Comparison of ENCODE assay signal across 8 cellular contexts in the genomic region with DNA sequence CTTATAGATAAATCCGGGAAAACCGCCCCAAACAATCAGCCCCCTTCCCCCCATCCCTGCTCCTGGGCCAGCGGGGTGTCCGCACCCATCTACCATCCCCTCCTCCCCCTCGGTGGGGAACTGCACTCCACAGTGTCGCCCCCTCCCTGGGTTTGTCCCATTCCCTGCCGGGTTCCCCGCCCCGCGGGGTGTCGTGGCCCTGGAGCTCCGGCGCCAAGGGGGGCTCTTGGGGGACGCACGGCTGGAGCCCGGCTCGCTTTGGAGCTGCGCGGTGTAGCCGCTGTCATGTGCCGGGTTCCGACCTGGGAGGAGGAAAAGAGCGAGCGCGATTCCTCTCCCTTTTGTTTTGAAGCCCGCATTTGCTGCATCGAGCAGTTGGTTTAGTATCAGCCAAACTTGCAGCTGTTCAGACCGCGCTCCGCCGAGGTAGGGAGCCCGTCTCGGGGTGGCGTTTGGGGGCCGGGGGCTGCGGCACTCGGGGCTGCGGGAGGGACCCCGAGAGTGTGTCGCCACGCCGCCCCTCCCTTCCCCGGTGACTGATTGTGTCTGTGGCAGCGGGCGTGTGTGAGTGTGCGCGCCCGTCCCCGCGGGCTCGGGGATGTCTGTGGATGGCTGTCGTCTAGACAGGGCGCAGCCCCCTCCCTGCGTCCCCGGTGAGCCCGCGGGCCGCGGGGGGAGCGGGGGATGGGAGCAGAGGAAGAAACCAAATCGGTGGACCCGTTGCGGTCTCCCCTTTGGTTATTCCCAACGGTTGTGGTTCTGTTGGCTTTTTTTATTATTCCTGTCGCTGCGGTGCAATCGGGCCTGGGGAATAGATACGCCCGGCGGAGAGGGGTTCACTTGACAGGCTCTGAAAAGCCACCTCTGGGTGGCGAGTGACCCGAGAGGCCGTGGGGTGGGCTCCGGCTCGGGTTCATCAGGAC. TPM values are rescaled to one million over a fixed set of nuclear protein-coding genes. Genes with fewer than 3 reads are reported as not detected.
DNase-seq lines count a peak whose midpoint lies in the region; ATAC-seq, FAIRE-seq and TF ChIP-seq lines count a peak whose summit lies in the region.

No MANE protein-coding gene starts in this region.

- TSS peak; percentile 45 for BruUV-seq in PC-9 (replicated peaks; lab: Mats Ljungman, UMichigan)

- in situ Hi-C loops in ACHN (cut with HindIII; ENCODE audit: low pct_ligation_motif_present, low pct_unique_long_range_greater_than_20kb, low sequenced_read_pairs), result no loop called here

- intact Hi-C loops in PC-9 (cut with micrococcal nuclease; ENCODE audit: unreplicated experiment), result loop anchor here (1.0 to 2.0 kb wide), 2 partner anchors 51 to 123 kb away; no protein-coding TSS in a partner anchor

- peak; percentile 20 for ATAC-seq in GM23338
- ATAC-seq in gastroesophageal sphincter, result peak; percentile 40
- ATAC-seq in GM21447 (IDR thresholded peaks at IDR 0.05; ENCODE audit: unreplicated experiment), result no peak

- POLR2A ChIA-PET in PC-9 (lab: Charles Lee; ENCODE audit: unreplicated experiment), result no interaction called here

- TF ChIP-seq EP300 in gastroesophageal sphincter (IDR thresholded peaks at IDR 0.05), result no peak

- DNase-seq in ACHN (peak; percentile 48), GM23338 (ENCODE audit: low spot score) (peak; percentile 75), PC-9 (no peak), neural crest cell (ENCODE audit: low read depth, low spot score) (peak; percentile 52), urothelium cell line (ENCODE audit: low spot score) (peak; percentile 15)

- TF ChIP-seq CTCF in GM23338 (conservative IDR thresholded peaks at IDR 0.05; ENCODE audit: low read depth in 2 of 2) (no peak), PC-9 (conservative IDR thresholded peaks at IDR 0.05) (no peak), gastroesophageal sphincter (IDR thresholded peaks at IDR 0.05) (no peak), neural crest cell (conservative IDR thresholded peaks at IDR 0.05) (no peak)

- peaks cover 25% of the 10 kb centered on the region for H3K79me2 ChIP-seq in GM23338 (replicated peaks; ENCODE audit: insufficient read depth)
- peaks cover 20% of the 10 kb centered on the region for H3K79me2 ChIP-seq in PC-9 (ENCODE audit: low read depth)

- WGBS in gastroesophageal sphincter (ENCODE audit: low coverage in 1 of 2), 2 donors, result 0 to 2% methylated on average over 3 to 16 of the region's 75 CpGs

- H3K4me3 Mint-ChIP-seq in GM23338, result peak overlapping the region; percentile 82
- peak overlapping the region; percentile 86 for H3K4me3 Mint-ChIP-seq in activated naive CD4-positive, alpha-beta T cell treated with anti-CD3 and anti-CD28 coated beads, Interleukin-2, amount 50 U/mL, for 24 hours
- peak overlapping the region; percentile 98 for H3K4me3 Mint-ChIP-seq in neural crest cell

- H3K27me3 Mint-ChIP-seq in GM23338 (ENCODE audit: insufficient read depth, low read depth, poor library complexity) (peaks cover 24% of the 10 kb centered on the region), neural crest cell (ENCODE audit: low read depth) (no peaks in the 10 kb centered on the region)
- H3K27me3 Mint-ChIP-seq in activated naive CD4-positive, alpha-beta T cell treated with anti-CD3 and anti-CD28 coated beads, Interleukin-2, amount 50 U/mL, for 24 hours, result peaks cover 11% of the 10 kb centered on the region

- no peak for TF ChIP-seq POLR2A in gastroesophageal sphincter (IDR thresholded peaks at IDR 0.05)

- peaks cover 15% of the 10 kb centered on the region for H4K20me1 ChIP-seq in GM23338 (replicated peaks; ENCODE audit: insufficient read depth)
- no peaks in the 10 kb centered on the region for H4K20me1 ChIP-seq in PC-9 (ENCODE audit: insufficient read depth)

- peaks cover 4% of the 10 kb centered on the region; the same call in 1 of the 3 replicates for H3K36me3 Mint-ChIP-seq in GM23338 (ENCODE audit: low read depth)
- peaks cover 1% of the 10 kb centered on the region for H3K36me3 Mint-ChIP-seq in activated naive CD4-positive, alpha-beta T cell treated with anti-CD3 and anti-CD28 coated beads, Interleukin-2, amount 50 U/mL, for 24 hours
- H3K36me3 Mint-ChIP-seq in neural crest cell (ENCODE audit: low read depth), result no peaks in the 10 kb centered on the region

- no peaks in the 10 kb centered on the region for H3K36me3 ChIP-seq in GM23338 (ENCODE audit: insufficient read depth)
- H3K36me3 ChIP-seq in PC-9 (ENCODE audit: low read depth), result no peaks in the 10 kb centered on the region
- no peaks in the 10 kb centered on the region for H3K36me3 ChIP-seq in gastroesophageal sphincter

- H3K9me3 Mint-ChIP-seq in GM23338 (no peaks in the 10 kb centered on the region; the same call in 2 of the 3 replicates), neural crest cell (no peaks in the 10 kb centered on the region)
- H3K9me3 Mint-ChIP-seq in activated naive CD4-positive, alpha-beta T cell treated with anti-CD3 and anti-CD28 coated beads, Interleukin-2, amount 50 U/mL, for 24 hours, result no peaks in the 10 kb centered on the region

- H3K4me2 ChIP-seq in GM23338, result peak overlapping the region; percentile 98
- peak overlapping the region; percentile 99 for H3K4me2 ChIP-seq in PC-9

- peaks cover 24% of the 10 kb centered on the region for H3K27me3 ChIP-seq in GM23338 (ENCODE audit: insufficient read depth)
- H3K27me3 ChIP-seq in PC-9 (ENCODE audit: insufficient read depth, low read depth), result no peaks in the 10 kb centered on the region
- H3K27me3 ChIP-seq in gastroesophageal sphincter, result no peaks in the 10 kb centered on the region

- peak overlapping the region; percentile 84 for H2AFZ ChIP-seq in GM23338
- peak overlapping the region; percentile 94 for H2AFZ ChIP-seq in PC-9

- FAIRE-seq in urothelium cell line (lab: Jason Lieb, UNC), result no peak

- H3K9me2 ChIP-seq in GM23338 (ENCODE audit: insufficient read depth), result peaks cover 5% of the 10 kb centered on the region; the same call in 1 of the 2 replicates
- H3K9me2 ChIP-seq in PC-9 (ENCODE audit: insufficient read depth), result no peaks in the 10 kb centered on the region

- CTCF ChIA-PET in PC-9 (lab: Charles Lee), result no interaction called here

- H3K9me3 ChIP-seq in PC-9 (ENCODE audit: insufficient read depth, low read depth), result no peaks in the 10 kb centered on the region
- no peaks in the 10 kb centered on the region for H3K9me3 ChIP-seq in gastroesophageal sphincter

- H3K4me3 ChIP-seq in GM23338, result peak overlapping the region; percentile 94
- peak overlapping the region; percentile 97 for H3K4me3 ChIP-seq in PC-9
- H3K4me3 ChIP-seq in gastroesophageal sphincter, result peak overlapping the region; percentile 78 to 80

- H3K4me1 Mint-ChIP-seq in GM23338 (peaks cover 42% of the 10 kb centered on the region), neural crest cell (peaks cover 27% of the 10 kb centered on the region)
- no peaks in the 10 kb centered on the region for H3K4me1 Mint-ChIP-seq in activated naive CD4-positive, alpha-beta T cell treated with anti-CD3 and anti-CD28 coated beads, Interleukin-2, amount 50 U/mL, for 24 hours

- H3K27ac Mint-ChIP-seq in GM23338 (no peak overlapping the region), neural crest cell (ENCODE audit: unreplicated experiment) (no peak overlapping the region)
- H3K27ac Mint-ChIP-seq in activated naive CD4-positive, alpha-beta T cell treated with anti-CD3 and anti-CD28 coated beads, Interleukin-2, amount 50 U/mL, for 24 hours, result no peak overlapping the region

- peaks cover 40% of the 10 kb centered on the region for H3K4me1 ChIP-seq in GM23338 (ENCODE audit: insufficient read depth)
- peaks cover 34% of the 10 kb centered on the region for H3K4me1 ChIP-seq in PC-9 (replicated peaks; ENCODE audit: insufficient read depth)
- H3K4me1 ChIP-seq in gastroesophageal sphincter, result peaks cover 0 to 42% (median 4%) of the 10 kb centered on the region in 3 donors

- H3K27ac ChIP-seq in GM23338 (ENCODE audit: low read depth), result no peak overlapping the region
- H3K27ac ChIP-seq in PC-9, result no peak overlapping the region
- H3K27ac ChIP-seq in gastroesophageal sphincter, result peak overlapping the region; percentile 83 to 97 (median 96)

- H3F3A ChIP-seq in GM23338 (replicated peaks; ENCODE audit: low read depth) (peaks cover 26% of the 10 kb centered on the region), PC-9 (ENCODE audit: insufficient read depth, low read depth) (peaks cover 25% of the 10 kb centered on the region)

TF ChIP-seq in GM23338, 12 proteins besides CTCF, POLR2A, EP300 and RAD21 (continues in another document):
- TF ChIP-seq ZNF331 (CRISPR knock-in tag; IDR thresholded peaks at IDR 0.05; ENCODE audit: low read depth) (no peak), STAT1 (IDR thresholded peaks at IDR 0.05; ENCODE audit: unreplicated experiment) (no peak), CREB1 (CRISPR knock-in tag; IDR thresholded peaks at IDR 0.05; ENCODE audit: low read depth) (0 out of 2 replicates have a peak, but pooled peaks have one; percentile 19), NANOG (IDR thresholded peaks at IDR 0.05; ENCODE audit: borderline replicate concordance) (no peak), POLR2AphosphoS5 (IDR thresholded peaks at IDR 0.05; ENCODE audit: low read depth) (no peak)
- TF ChIP-seq, protein P1, sequence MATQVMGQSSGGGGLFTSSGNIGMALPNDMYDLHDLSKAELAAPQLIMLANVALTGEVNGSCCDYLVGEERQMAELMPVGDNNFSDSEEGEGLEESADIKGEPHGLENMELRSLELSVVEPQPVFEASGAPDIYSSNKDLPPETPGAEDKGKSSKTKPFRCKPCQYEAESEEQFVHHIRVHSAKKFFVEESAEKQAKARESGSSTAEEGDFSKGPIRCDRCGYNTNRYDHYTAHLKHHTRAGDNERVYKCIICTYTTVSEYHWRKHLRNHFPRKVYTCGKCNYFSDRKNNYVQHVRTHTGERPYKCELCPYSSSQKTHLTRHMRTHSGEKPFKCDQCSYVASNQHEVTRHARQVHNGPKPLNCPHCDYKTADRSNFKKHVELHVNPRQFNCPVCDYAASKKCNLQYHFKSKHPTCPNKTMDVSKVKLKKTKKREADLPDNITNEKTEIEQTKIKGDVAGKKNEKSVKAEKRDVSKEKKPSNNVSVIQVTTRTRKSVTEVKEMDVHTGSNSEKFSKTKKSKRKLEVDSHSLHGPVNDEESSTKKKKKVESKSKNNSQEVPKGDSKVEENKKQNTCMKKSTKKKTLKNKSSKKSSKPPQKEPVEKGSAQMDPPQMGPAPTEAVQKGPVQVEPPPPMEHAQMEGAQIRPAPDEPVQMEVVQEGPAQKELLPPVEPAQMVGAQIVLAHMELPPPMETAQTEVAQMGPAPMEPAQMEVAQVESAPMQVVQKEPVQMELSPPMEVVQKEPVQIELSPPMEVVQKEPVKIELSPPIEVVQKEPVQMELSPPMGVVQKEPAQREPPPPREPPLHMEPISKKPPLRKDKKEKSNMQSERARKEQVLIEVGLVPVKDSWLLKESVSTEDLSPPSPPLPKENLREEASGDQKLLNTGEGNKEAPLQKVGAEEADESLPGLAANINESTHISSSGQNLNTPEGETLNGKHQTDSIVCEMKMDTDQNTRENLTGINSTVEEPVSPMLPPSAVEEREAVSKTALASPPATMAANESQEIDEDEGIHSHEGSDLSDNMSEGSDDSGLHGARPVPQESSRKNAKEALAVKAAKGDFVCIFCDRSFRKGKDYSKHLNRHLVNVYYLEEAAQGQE (IDR thresholded peaks at IDR 0.05; ENCODE audit: unreplicated experiment), result no peak

RNA-seq across cellular contexts. Expression of a gene that starts 0.8 kb away (rescaled TPM):
- total RNA-seq in GM23338 (2014; rRNA removed; shearing (Covaris generic)), result 9.6 and 14.4 TPM in 2 replicates
- 6.3 and 8.6 TPM in 2 replicates for polyA plus RNA-seq in GM23338 (2016; fragmentation: Nextera tagmentation; extraction: Ambion mirVana)
- 17.0 and 26.2 TPM in 2 replicates for total RNA-seq in PC-9 (2021)
- 100 to 1,000 TPM in 2 of 4 donors, 10 to 100 TPM in 2; 31.4 to 124 (median 78.1) TPM for total RNA-seq in gastroesophageal sphincter
- total RNA-seq in neural crest cell, result 46.7 and 52.6 TPM in 2 replicates

Comparison
In these comparisons a context has a peak if more than half of its experiments do, and no peak if none do; other contexts are left out.
1. DNase-seq: peak in ACHN (single experiment), GM23338 (single experiment), neural crest cell (single experiment) and urothelium cell line (single experiment); none in PC-9 (0 of 2).
2. H3K27ac ChIP-seq: peak in gastroesophageal sphincter (4 of 4); none in GM23338 (single experiment) and PC-9 (single experiment).
3. Peak in every context shown above with its lines, with median percentiles within 50 percentile points of each other: H3K4me3 ChIP-seq and H3K4me3 Mint-ChIP-seq.